2 cellular contexts compared by ENCODE assay signal in genomic region chr2:69718338-69718965, GRCh38.
TF ChIP-seq lines count a peak whose summit lies in the region.

No MANE protein-coding gene starts in this region.

TF ChIP-seq in GM23338, 12 proteins besides CTCF, POLR2A, EP300 and RAD21:
- TF ChIP-seq ETS1 (IDR thresholded peaks at IDR 0.05) = no peak
- no peak for TF ChIP-seq STAT1 (IDR thresholded peaks at IDR 0.05; ENCODE audit: unreplicated experiment)
- no peak for TF ChIP-seq POLR2AphosphoS5 (IDR thresholded peaks at IDR 0.05; ENCODE audit: low read depth)
- no peak for TF ChIP-seq ZNF462 (CRISPR knock-in tag; IDR thresholded peaks at IDR 0.05)
- TF ChIP-seq EZH2 (IDR thresholded peaks at IDR 0.05; ENCODE audit: low read depth, unreplicated experiment) = no peak

TF ChIP-seq in IMR-90, 13 proteins besides CTCF, POLR2A, EP300 and RAD21:
- TF ChIP-seq FOS (IDR thresholded peaks at IDR 0.05; ENCODE audit: low read depth, low read length) (no peak), RCOR1 (IDR thresholded peaks at IDR 0.05; ENCODE audit: insufficient replicate concordance, low read length) (no peak)
